8 cellular contexts compared by ENCODE assay signal in genomic region chr9:122347348-122348287, GRCh38. TPM values are rescaled to one million over a fixed set of nuclear protein-coding genes. Genes with fewer than 3 reads are reported as not detected.
DNase-seq lines count a peak whose midpoint lies in the region; ATAC-seq and TF ChIP-seq lines count a peak whose summit lies in the region.

No MANE protein-coding gene starts in this region.

- TF ChIP-seq CTCF in OCI-LY1 (IDR thresholded peaks at IDR 0.05; ENCODE audit: low read length) (no peak), vagina (IDR thresholded peaks at IDR 0.05) (no peak)

- H3K4me3 ChIP-seq in OCI-LY1 (ENCODE audit: low read depth, low read length, poor library complexity, severe bottlenecking) (peak overlapping the region; percentile 63), mesenchymal stem cell (ENCODE audit: insufficient read depth in 1 of 2, low read depth in 1 of 2, low read length in 2 of 2) (peak overlapping the region; percentile 59 to 76), vagina (peak overlapping the region; percentile 47 to 50)

- peak overlapping the region; percentile 21 for H4K8ac ChIP-seq in mesenchymal stem cell (ENCODE audit: low read length)

- H3K23ac ChIP-seq in mesenchymal stem cell (ENCODE audit: low read length in 2 of 2), result no peak overlapping the region

- H3K36me3 Mint-ChIP-seq in central memory CD8-positive, alpha-beta T cell (ENCODE audit: insufficient read depth), result no peaks in the 10 kb centered on the region

- no peak overlapping the region for H2BK5ac ChIP-seq in mesenchymal stem cell (ENCODE audit: low read depth, low read length, poor library complexity, severe bottlenecking)

- no peaks in the 10 kb centered on the region for H4K20me1 ChIP-seq in OCI-LY1 (ENCODE audit: insufficient read depth, low read length)

- DNase-seq in ELF-1 (ENCODE audit: low read depth, low spot score) (peak; percentile 42), mesenchymal stem cell (peak; percentile 22), vagina (ENCODE audit: extremely low spot score in 2 of 2) (no peak), NCI-H1436 treated with DMSO at 0.1 percent for 48 hours (lab: John Stamatoyannopoulos, UW) (no peak), NCI-H2081 treated with DMSO at 0.1 percent for 48 hours (lab: John Stamatoyannopoulos, UW) (no peak)
- DNase-seq in central memory CD8-positive, alpha-beta T cell (ENCODE audit: low spot score in 2 of 2), result no peak

- H2BK120ac ChIP-seq in mesenchymal stem cell (ENCODE audit: low read depth, low read length), result peak overlapping the region; percentile 27

- H3K79me2 ChIP-seq in OCI-LY1 (ENCODE audit: insufficient read depth, low read length), result no peaks in the 10 kb centered on the region

- no peaks in the 10 kb centered on the region for H3K9me3 Mint-ChIP-seq in central memory CD8-positive, alpha-beta T cell

- H2BK12ac ChIP-seq in mesenchymal stem cell (ENCODE audit: low read length in 2 of 2), result no peak overlapping the region

- H3K4me2 ChIP-seq in OCI-LY1 (ENCODE audit: low read length) (peak overlapping the region; percentile 69), mesenchymal stem cell (ENCODE audit: low read length, poor library complexity, severe bottlenecking) (peak overlapping the region; percentile 88)

- H3K36me3 ChIP-seq in OCI-LY1 (ENCODE audit: insufficient read depth, low read length), result no peaks in the 10 kb centered on the region
- no peaks in the 10 kb centered on the region for H3K36me3 ChIP-seq in mesenchymal stem cell (ENCODE audit: control insufficient read depth in 1 of 2, insufficient read depth in 2 of 2, low read depth in 1 of 2, low read length in 2 of 2)
- H3K36me3 ChIP-seq in vagina, result no peaks in the 10 kb centered on the region

- no peak overlapping the region for H3K14ac ChIP-seq in mesenchymal stem cell (ENCODE audit: low read length in 2 of 2)

- H2AFZ ChIP-seq in OCI-LY1 (ENCODE audit: low read length), result peak overlapping the region; percentile 75; the same call in 1 of the 2 replicates
- peak overlapping the region; percentile 7 for H2AFZ ChIP-seq in mesenchymal stem cell (ENCODE audit: low read depth, low read length)

- no peak for ATAC-seq in central memory CD8-positive, alpha-beta T cell (replicated peaks; ENCODE audit: extremely low read depth, poor library complexity, severe bottlenecking)
- no peak for ATAC-seq in HG02623 (IDR thresholded peaks at IDR 0.05; ENCODE audit: unreplicated experiment)

- H4K91ac ChIP-seq in mesenchymal stem cell (ENCODE audit: low read length), result no peak overlapping the region

- H3K27ac Mint-ChIP-seq in central memory CD8-positive, alpha-beta T cell (ENCODE audit: low read depth), result no peak overlapping the region

- H2AK5ac ChIP-seq in mesenchymal stem cell (ENCODE audit: low read length, severe bottlenecking), result no peak overlapping the region

- H3K27me3 Mint-ChIP-seq in central memory CD8-positive, alpha-beta T cell, result peaks cover 77% of the 10 kb centered on the region

- no peaks in the 10 kb centered on the region for H3K9me2 ChIP-seq in OCI-LY1 (ENCODE audit: low read depth, low read length)

- no peaks in the 10 kb centered on the region for H3F3A ChIP-seq in OCI-LY1 (ENCODE audit: insufficient read depth, low read length)

- H3K4ac ChIP-seq in mesenchymal stem cell (ENCODE audit: low read depth in 1 of 2, low read length in 2 of 2), result no peak overlapping the region

- peak overlapping the region; percentile 57 for H3K4me3 Mint-ChIP-seq in central memory CD8-positive, alpha-beta T cell

- H3K27ac ChIP-seq in OCI-LY1 (ENCODE audit: low read depth, low read length, poor library complexity, severe bottlenecking), result no peak overlapping the region
- H3K27ac ChIP-seq in mesenchymal stem cell (ENCODE audit: low read length, poor library complexity, severe bottlenecking), result no peak overlapping the region
- H3K27ac ChIP-seq in vagina, result peak overlapping the region; percentile 50

- 50% methylated on average over 16 of the region's 16 CpGs for WGBS in mesenchymal stem cell

- H3K9me3 ChIP-seq in OCI-LY1 (ENCODE audit: low read length), result no peaks in the 10 kb centered on the region
- no peaks in the 10 kb centered on the region for H3K9me3 ChIP-seq in mesenchymal stem cell (ENCODE audit: control insufficient read depth, low read length)
- no peaks in the 10 kb centered on the region for H3K9me3 ChIP-seq in vagina

- H3K4me1 Mint-ChIP-seq in central memory CD8-positive, alpha-beta T cell, result peaks cover 6% of the 10 kb centered on the region

- no peak overlapping the region for H2BK15ac ChIP-seq in mesenchymal stem cell (ENCODE audit: low read depth, poor library complexity, severe bottlenecking)

- H3K9ac ChIP-seq in OCI-LY1 (ENCODE audit: low read length) (peak overlapping the region; percentile 47), mesenchymal stem cell (ENCODE audit: low read length) (peak overlapping the region; percentile 81)

- intact Hi-C loops in vagina (cut with DNase I), result no loop called here

- H3K79me1 ChIP-seq in mesenchymal stem cell (replicated peaks; ENCODE audit: low read length, poor library complexity, severe bottlenecking), result no peaks in the 10 kb centered on the region

- H3K4me1 ChIP-seq in OCI-LY1 (ENCODE audit: insufficient read depth, low read length, severe bottlenecking) (peaks cover 13% of the 10 kb centered on the region), mesenchymal stem cell (ENCODE audit: control insufficient read depth, insufficient read depth, low read depth, low read length) (peaks cover 6% of the 10 kb centered on the region), vagina (peaks cover 18% of the 10 kb centered on the region)

- 0 out of 2 replicates have a peak, but pooled peaks cover 3% of the 10 kb centered on the region for H3K27me3 ChIP-seq in OCI-LY1 (ENCODE audit: insufficient read depth, low read length)
- peaks cover 4 to 7% of the 10 kb centered on the region in 2 experiments for H3K27me3 ChIP-seq in mesenchymal stem cell (ENCODE audit: control insufficient read depth in 1 of 2, insufficient read depth in 1 of 2, low read length in 2 of 2)
- H3K27me3 ChIP-seq in vagina, result no peaks in the 10 kb centered on the region

- peak overlapping the region in 1 of 2 experiments; percentile 5 for H3K18ac ChIP-seq in mesenchymal stem cell (ENCODE audit: low read depth in 1 of 2, low read length in 2 of 2)

- TF ChIP-seq POLR2A in vagina (IDR thresholded peaks at IDR 0.05), result no peak

RNA-seq across cellular contexts. Expression of gene PTGS1, which starts 23.2 kb away (rescaled TPM):
- polyA plus RNA-seq in mesenchymal stem cell (2013, experiment 1 of 2), result 2.3 TPM
- 2.3 TPM for polyA plus RNA-seq in mesenchymal stem cell (2013, experiment 2 of 2)
- total RNA-seq in vagina, result 12.0 TPM

Comparison
In these comparisons a context has a peak if more than half of its experiments do, and no peak if none do; other contexts are left out.
1. DNase-seq: peak in ELF-1 (single experiment) and mesenchymal stem cell (single experiment); none in central memory CD8-positive, alpha-beta T cell (0 of 2), vagina (0 of 2), NCI-H1436 treated with DMSO at 0.1 percent for 48 hours (single experiment) and NCI-H2081 treated with DMSO at 0.1 percent for 48 hours (single experiment).
2. Peak in every context shown above with its lines, with median percentiles within 50 percentile points of each other: H3K4me3 ChIP-seq.